Comparison of ENCODE assay signal across 11 cellular contexts in genomic region chr1:93722081-93723031, GRCh38. TPM values are rescaled to one million over a fixed set of nuclear protein-coding genes. Genes with fewer than 3 reads are reported as not detected.
A peak's percentile ranks its signal among the peaks of the same experiment; 100 is the strongest.
DNase-seq lines count a peak whose midpoint lies in the region; ATAC-seq and TF ChIP-seq lines count a peak whose summit lies in the region.
"Had no signal": no experiment of that assay in that cellular context is flagged by ENCODE, and none has a peak within 500 bp of the region (broad histone marks: within the 10 kb centered on the region; RNA-seq: fewer than 3 reads in every experiment).

No MANE protein-coding gene starts in this region.

- CTCF ChIA-PET in WTC11 (lab: Charles Lee) = interaction anchor here (0.9 to 2.0 kb wide), 4 partner anchors 41 to 122 kb away, joined by 3 to 9 read pairs (median 5); partner anchors contain the start of gene BCAR3

- H3K27ac Mint-ChIP-seq in GM23338 (no peak overlapping the region), WTC11 (no peak overlapping the region)
- H3K27ac Mint-ChIP-seq in natural killer cell treated with Interleukin-12 subunit alpha and Interleukin-12 subunit beta and Interleukin-15 and Interleukin-18, amount 100 ng/mL, for 72 hours = no peak overlapping the region
- H3K27ac Mint-ChIP-seq: T-helper 17 cell had no signal

- 0 out of 2 replicates have a peak, but pooled peaks cover 3% of the 10 kb centered on the region for H3K9me2 ChIP-seq in GM23338 (ENCODE audit: insufficient read depth)

- H3K27me3 ChIP-seq in GM23338 (ENCODE audit: insufficient read depth) (no peaks in the 10 kb centered on the region), rectal smooth muscle tissue (ENCODE audit: control insufficient read depth, insufficient read depth, low read length) (no peaks in the 10 kb centered on the region)

- no peak for TF ChIP-seq CTCF in GM23338 (conservative IDR thresholded peaks at IDR 0.05; ENCODE audit: low read depth in 2 of 2)
- TF ChIP-seq CTCF in WTC11 (IDR thresholded peaks at IDR 0.05) = no peak

- H3K27ac ChIP-seq in GM23338 (ENCODE audit: low read depth) (no peak overlapping the region), rectal smooth muscle tissue (ENCODE audit: low read depth, low read length) (no peak overlapping the region)
- H3K27ac ChIP-seq: C4-2B had no signal

- no peaks in the 10 kb centered on the region for H3K36me3 ChIP-seq in GM23338 (ENCODE audit: insufficient read depth)
- H3K36me3 ChIP-seq in rectal smooth muscle tissue (ENCODE audit: control insufficient read depth, insufficient read depth, low read length) = no peaks in the 10 kb centered on the region

- H3K27me3 Mint-ChIP-seq in GM23338 (ENCODE audit: insufficient read depth, low read depth, poor library complexity) = peaks cover 5% of the 10 kb centered on the region
- no peaks in the 10 kb centered on the region for H3K27me3 Mint-ChIP-seq in WTC11 (ENCODE audit: low read depth)
- no peaks in the 10 kb centered on the region for H3K27me3 Mint-ChIP-seq in natural killer cell treated with Interleukin-12 subunit alpha and Interleukin-12 subunit beta and Interleukin-15 and Interleukin-18, amount 100 ng/mL, for 72 hours
- H3K27me3 Mint-ChIP-seq: T-helper 17 cell had no signal

- DNase-seq in GM23338 (ENCODE audit: low spot score) (peak; percentile 25), WTC11 (ENCODE audit: low spot score) (no peak), left cardiac atrium (peak; percentile 48), iPS-NIHi7 (ENCODE audit: extremely low spot score) (no peak), GOT3 (lab: John Stamatoyannopoulos, UW) (no peak)
- no peak for DNase-seq in natural killer cell treated with Interleukin-12 subunit alpha and Interleukin-12 subunit beta and Interleukin-15 and Interleukin-18, amount 100 ng/mL, for 72 hours (ENCODE audit: low spot score)
- DNase-seq: stimulated activated naive CD4-positive, alpha-beta T cell treated with Interleukin-2 at 50 U/mL for 16 hours; T-helper 17 cell had no signal

- H3K4me3 ChIP-seq in GM23338 (no peak overlapping the region), rectal smooth muscle tissue (ENCODE audit: low read length) (peak overlapping the region; percentile 15)

- H3K36me3 Mint-ChIP-seq in GM23338 (ENCODE audit: low read depth) (no peaks in the 10 kb centered on the region; the same call in 2 of the 3 replicates), WTC11 (no peaks in the 10 kb centered on the region)
- no peaks in the 10 kb centered on the region for H3K36me3 Mint-ChIP-seq in natural killer cell treated with Interleukin-12 subunit alpha and Interleukin-12 subunit beta and Interleukin-15 and Interleukin-18, amount 100 ng/mL, for 72 hours

- peaks cover 10% of the 10 kb centered on the region; the same call in 1 of the 2 replicates for H3K4me1 ChIP-seq in GM23338 (ENCODE audit: insufficient read depth)
- H3K4me1 ChIP-seq in rectal smooth muscle tissue (ENCODE audit: control insufficient read depth, insufficient read depth, low read length) = no peaks in the 10 kb centered on the region

- H2AFZ ChIP-seq in GM23338 = peak overlapping the region; percentile 83

- intact Hi-C loops in left cardiac atrium (cut with DNase I) = no loop called here

- POLR2A ChIA-PET in WTC11 (lab: Charles Lee) = no interaction called here

- no peaks in the 10 kb centered on the region for H3F3A ChIP-seq in GM23338 (replicated peaks; ENCODE audit: low read depth)

- peak; percentile 85 for ATAC-seq in GM23338
- peak; percentile 78 for ATAC-seq in WTC11
- ATAC-seq in left cardiac atrium = peak; percentile 78 to 86
- ATAC-seq in HG02623 (IDR thresholded peaks at IDR 0.05; ENCODE audit: unreplicated experiment) = no peak
- no peak for ATAC-seq in natural killer cell treated with Interleukin-12 subunit alpha and Interleukin-12 subunit beta and Interleukin-15 and Interleukin-18, amount 100 ng/mL, for 72 hours
- ATAC-seq: T-helper 17 cell had no signal

- no peaks in the 10 kb centered on the region for H3K79me2 ChIP-seq in GM23338 (replicated peaks; ENCODE audit: insufficient read depth)

- no peak overlapping the region for H3K4me2 ChIP-seq in GM23338

- H4K20me1 ChIP-seq in GM23338 (replicated peaks; ENCODE audit: insufficient read depth) = no peaks in the 10 kb centered on the region

- H3K4me3 Mint-ChIP-seq in GM23338 (no peak overlapping the region), WTC11 (no peak overlapping the region)
- H3K4me3 Mint-ChIP-seq in natural killer cell treated with Interleukin-12 subunit alpha and Interleukin-12 subunit beta and Interleukin-15 and Interleukin-18, amount 100 ng/mL, for 72 hours = no peak overlapping the region
- H3K4me3 Mint-ChIP-seq: T-helper 17 cell had no signal

- H3K4me1 Mint-ChIP-seq in GM23338 = peaks cover 17% of the 10 kb centered on the region
- H3K4me1 Mint-ChIP-seq in WTC11 = peaks cover 24% of the 10 kb centered on the region
- H3K4me1 Mint-ChIP-seq in natural killer cell treated with Interleukin-12 subunit alpha and Interleukin-12 subunit beta and Interleukin-15 and Interleukin-18, amount 100 ng/mL, for 72 hours (ENCODE audit: low read depth in 2 of 2) = no peaks in the 10 kb centered on the region
- H3K4me1 Mint-ChIP-seq: T-helper 17 cell had no signal

- H3K9me3 Mint-ChIP-seq in GM23338 = no peaks in the 10 kb centered on the region
- H3K9me3 Mint-ChIP-seq in WTC11 = no peaks in the 10 kb centered on the region
- no peaks in the 10 kb centered on the region for H3K9me3 Mint-ChIP-seq in natural killer cell treated with Interleukin-12 subunit alpha and Interleukin-12 subunit beta and Interleukin-15 and Interleukin-18, amount 100 ng/mL, for 72 hours

- no peak overlapping the region for H3K9ac ChIP-seq in rectal smooth muscle tissue (ENCODE audit: low read length)

TF ChIP-seq in GM23338, 12 proteins besides CTCF, POLR2A, EP300 and RAD21 (continues in another document):
- TF ChIP-seq EZH2phosphoT487 (IDR thresholded peaks at IDR 0.05; ENCODE audit: unreplicated experiment) = no peak
- no peak for TF ChIP-seq STAT1 (IDR thresholded peaks at IDR 0.05; ENCODE audit: unreplicated experiment)
- no peak for TF ChIP-seq ZNF331 (CRISPR knock-in tag; IDR thresholded peaks at IDR 0.05; ENCODE audit: low read depth)
- TF ChIP-seq, protein P1, sequence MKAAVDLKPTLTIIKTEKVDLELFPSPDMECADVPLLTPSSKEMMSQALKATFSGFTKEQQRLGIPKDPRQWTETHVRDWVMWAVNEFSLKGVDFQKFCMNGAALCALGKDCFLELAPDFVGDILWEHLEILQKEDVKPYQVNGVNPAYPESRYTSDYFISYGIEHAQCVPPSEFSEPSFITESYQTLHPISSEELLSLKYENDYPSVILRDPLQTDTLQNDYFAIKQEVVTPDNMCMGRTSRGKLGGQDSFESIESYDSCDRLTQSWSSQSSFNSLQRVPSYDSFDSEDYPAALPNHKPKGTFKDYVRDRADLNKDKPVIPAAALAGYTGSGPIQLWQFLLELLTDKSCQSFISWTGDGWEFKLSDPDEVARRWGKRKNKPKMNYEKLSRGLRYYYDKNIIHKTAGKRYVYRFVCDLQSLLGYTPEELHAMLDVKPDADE (IDR thresholded peaks at IDR 0.05) = no peak
- TF ChIP-seq CREB1 (CRISPR knock-in tag; IDR thresholded peaks at IDR 0.05; ENCODE audit: low read depth) = no peak

TF ChIP-seq in WTC11, 78 proteins besides CTCF, POLR2A, EP300 and RAD21 (continues in another document):
- no peak for TF ChIP-seq GRHL2 (CRISPR knock-in tag; IDR thresholded peaks at IDR 0.05; ENCODE audit: insufficient replicate concordance, severe bottlenecking)
- TF ChIP-seq AR (CRISPR knock-in tag; IDR thresholded peaks at IDR 0.05) = no peak
- no peak for TF ChIP-seq ZMAT4 (CRISPR knock-in tag; IDR thresholded peaks at IDR 0.05)
- TF ChIP-seq ESRRA (CRISPR knock-in tag; IDR thresholded peaks at IDR 0.05; ENCODE audit: borderline replicate concordance) = no peak
- no peak for TF ChIP-seq CREM (CRISPR knock-in tag; IDR thresholded peaks at IDR 0.05)
- TF ChIP-seq ZNF232 (CRISPR knock-in tag; IDR thresholded peaks at IDR 0.05) = no peak

RNA-seq across cellular contexts. Expression of gene BCAR3, which starts 40.7 kb away (rescaled TPM):
- 9.7 and 10.5 TPM in 2 replicates for total RNA-seq in GM23338 (2014; rRNA removed; shearing (Covaris generic))
- 5.4 and 5.5 TPM in 2 replicates for polyA plus RNA-seq in GM23338 (2016; fragmentation: Nextera tagmentation; extraction: Ambion mirVana)
- total RNA-seq in WTC11 (2021) (9.3 to 14.8 TPM (median 9.6 TPM) in 3 replicates), left cardiac atrium (10 to 100 TPM; 12.4 to 17.5 TPM)
- total RNA-seq in natural killer cell treated with Interleukin-12 subunit alpha and Interleukin-12 subunit beta and Interleukin-15 and Interleukin-18, amount 100 ng/mL, for 72 hours = 10 to 100 TPM; 10.8 to 30.8 TPM

Comparison
In these comparisons a context has a peak if more than half of its experiments do, and no peak if none do; other contexts are left out.
1. ATAC-seq: peak in GM23338 (single experiment), WTC11 (single experiment) and left cardiac atrium (2 of 2); none in HG02623 (single experiment) and natural killer cell treated with Interleukin-12 subunit alpha and Interleukin-12 subunit beta and Interleukin-15 and Interleukin-18, amount 100 ng/mL, for 72 hours (0 of 2).
2. DNase-seq: peak in GM23338 (single experiment) and left cardiac atrium (single experiment); none in WTC11 (single experiment), natural killer cell treated with Interleukin-12 subunit alpha and Interleukin-12 subunit beta and Interleukin-15 and Interleukin-18, amount 100 ng/mL, for 72 hours (single experiment), iPS-NIHi7 (single experiment) and GOT3 (single experiment).